ENCODE assay signal across 19 cellular contexts in the genomic region with DNA sequence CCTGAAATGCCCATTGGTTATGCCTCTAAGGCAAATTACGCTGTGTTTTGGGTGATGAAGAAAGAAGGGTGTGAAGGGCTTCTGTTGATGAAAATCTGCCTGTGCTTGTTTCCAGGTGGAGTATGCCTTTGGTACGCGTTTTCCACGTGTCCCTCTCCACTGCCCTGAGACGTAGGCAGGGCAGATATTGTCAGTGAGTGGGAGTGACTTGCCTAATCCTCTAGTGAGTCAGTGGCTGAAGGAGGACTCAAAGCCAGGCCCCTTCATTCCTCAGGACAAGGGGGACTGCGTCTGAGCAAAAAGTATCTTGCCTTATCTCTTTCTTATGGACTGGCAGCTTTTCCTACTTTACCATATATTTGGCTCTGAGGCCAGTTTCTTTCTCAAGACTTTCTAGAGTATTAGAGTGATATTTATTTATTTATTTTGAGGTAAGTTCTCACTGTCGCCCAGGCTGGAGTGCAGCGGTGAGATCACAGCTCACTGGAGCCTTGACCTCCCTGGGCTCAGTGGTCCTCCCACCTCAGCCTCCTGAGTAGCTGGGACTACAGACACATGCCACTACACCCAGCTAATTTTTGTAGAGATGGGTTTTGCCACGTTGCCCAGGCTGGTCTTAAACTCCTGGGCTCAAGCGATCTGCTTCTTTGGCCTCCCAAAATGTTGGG. TPM values are rescaled to one million over a fixed set of nuclear protein-coding genes. Genes with fewer than 3 reads are reported as not detected.
DNase-seq lines count a peak whose midpoint lies in the region; ATAC-seq lines count a peak whose summit lies in the region.
"Had no signal": no experiment of that assay in that cellular context is flagged by ENCODE, and none has a peak within 500 bp of the region (broad histone marks: within the 10 kb centered on the region; RNA-seq: fewer than 3 reads in every experiment).

No MANE protein-coding gene starts in this region.

- ATAC-seq in HG02571 (IDR thresholded peaks at IDR 0.05; ENCODE audit: unreplicated experiment), result no peak
- ATAC-seq: GM12878, mucosa of descending colon, T-cell had no signal

- peak; percentile 23 for DNase-seq in LHCN-M2 (ENCODE audit: low read depth)
- peak; percentile 42 for DNase-seq in amniotic stem cell (lab: John Stamatoyannopoulos, UW)
- DNase-seq in iris pigment epithelial cell (ENCODE audit: low read depth), result peak; percentile 77
- no peak for DNase-seq in stimulated activated CD4-positive, alpha-beta T cell treated with anti-CD3 and anti-CD28 coated beads, Interleukin-4, amount 100 ng/mL, for 1 hour
- DNase-seq in DMS79 (lab: John Stamatoyannopoulos, UW), result no peak
- DNase-seq: activated CD4-positive, alpha-beta T cell treated with anti-CD3 and anti-CD28 coated beads for 1 hour; effector CD8-positive, alpha-beta T cell; EL; HCEC 1CT; mucosa of descending colon; NCI-H146; NCI-H524 treated with DMSO at 0.1 percent for 48 hours; ovary; T-cell had no signal

- no peak overlapping the region for H3K4me3 ChIP-seq in skin epidermis
- H3K4me3 ChIP-seq: cardiac muscle cell, GM12878, mucosa of descending colon, ovary had no signal

- peak overlapping the region in 12 of 21 experiments; percentile 2 to 50 (median 36) for H3K27ac ChIP-seq in skin epidermis
- H3K27ac ChIP-seq: C4-2B, cardiac muscle cell, ovary had no signal

RNA-seq across cellular contexts. Expression of a gene that starts 10.2 kb away (rescaled TPM):
- 66.0 and 69.9 TPM in 2 replicates for total RNA-seq in LHCN-M2 (2014; rRNA removed)
- polyA plus RNA-seq in LHCN-M2 (2012), result 60.3 TPM

RNA-seq across cellular contexts. Expression of a gene that starts 39.7 kb away (rescaled TPM):
- 39.8 and 41.6 TPM in 2 replicates for total RNA-seq in LHCN-M2 (2014; rRNA removed)
- 17.1 TPM for polyA plus RNA-seq in LHCN-M2 (2012)

Comparison
In these comparisons a context has a peak if more than half of its experiments do, and no peak if none do; other contexts are left out.
1. DNase-seq: peak in LHCN-M2 (single experiment), amniotic stem cell (single experiment) and iris pigment epithelial cell (single experiment); none in stimulated activated CD4-positive, alpha-beta T cell treated with anti-CD3 and anti-CD28 coated beads, Interleukin-4, amount 100 ng/mL, for 1 hour (single experiment) and DMS79 (single experiment).